Comparison of ENCODE assay signal across 10 cellular contexts in the genomic region with DNA sequence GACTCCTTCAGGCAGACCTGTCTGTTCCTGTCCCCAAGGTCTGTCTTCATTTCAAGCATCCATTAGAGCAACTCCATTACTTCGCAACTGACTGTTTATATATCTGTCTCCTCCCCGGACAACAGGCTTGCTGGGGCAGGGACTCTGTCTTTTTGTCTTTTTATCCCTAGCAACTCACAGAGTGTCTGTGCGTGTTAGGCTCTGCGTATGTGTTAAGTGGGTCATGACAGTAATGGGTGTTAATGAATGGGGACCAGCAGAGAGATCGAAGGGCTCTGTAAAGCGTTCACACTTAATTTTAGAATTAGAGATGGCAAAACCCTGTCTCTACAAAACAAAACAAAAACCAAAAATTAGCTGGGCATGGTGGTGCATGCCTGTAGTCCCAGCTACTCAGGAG. TPM values are rescaled to one million over a fixed set of nuclear protein-coding genes. Genes with fewer than 3 reads are reported as not detected.
A peak's percentile ranks its signal among the peaks of the same experiment; 100 is the strongest.
DNase-seq lines count a peak whose midpoint lies in the region; ATAC-seq and TF ChIP-seq lines count a peak whose summit lies in the region.
"Had no signal": no experiment of that assay in that cellular context is flagged by ENCODE, and none has a peak within 500 bp of the region (broad histone marks: within the 10 kb centered on the region; RNA-seq: fewer than 3 reads in every experiment).

No MANE protein-coding gene starts in this region.

- intact Hi-C loops in activated CD4-positive, alpha-beta T cell treated with anti-CD3 and anti-CD28 coated beads, Interleukin-2, amount 10 ng/mL, durations not matched to agents 24 days and 14 days (cut with micrococcal nuclease) = loop anchor here (5.0 kb wide), 1 partner anchor 70 kb away; no protein-coding TSS in a partner anchor
- intact Hi-C loops in Panc1 (cut with micrococcal nuclease; ENCODE audit: unreplicated experiment) = no loop called here

- no peaks in the 10 kb centered on the region for H3K27me3 Mint-ChIP-seq in activated CD4-positive, alpha-beta T cell treated with anti-CD3 and anti-CD28 coated beads, Interleukin-2, amount 10 ng/mL, durations not matched to agents 24 days and 14 days
- no peaks in the 10 kb centered on the region for H3K27me3 Mint-ChIP-seq in effector memory CD8-positive, alpha-beta T cell
- no peaks in the 10 kb centered on the region for H3K27me3 Mint-ChIP-seq in progenitor cell of endocrine pancreas

- POLR2A ChIA-PET in Panc1 (lab: Charles Lee) = no interaction called here

- ATAC-seq in Panc1 (0 out of 2 replicates have a peak, but pooled peaks have one; percentile 17), GM21360 (IDR thresholded peaks at IDR 0.05; ENCODE audit: unreplicated experiment) (no peak)
- peak; percentile 44 for ATAC-seq in effector memory CD8-positive, alpha-beta T cell (replicated peaks)

- in situ Hi-C loops in Panc1 (cut with HindIII; ENCODE audit: low pct_unique_long_range_greater_than_20kb, low sequenced_read_pairs) = no loop called here

- 0 out of 2 replicates have a peak, but pooled peaks cover 5% of the 10 kb centered on the region for H3K9me3 ChIP-seq in Panc1 (ENCODE audit: control insufficient read depth, insufficient read depth, low read depth, low read length)

- H3K4me3 Mint-ChIP-seq in activated CD4-positive, alpha-beta T cell treated with anti-CD3 and anti-CD28 coated beads, Interleukin-2, amount 10 ng/mL, durations not matched to agents 24 days and 14 days = peak overlapping the region; percentile 66
- H3K4me3 Mint-ChIP-seq in effector memory CD8-positive, alpha-beta T cell = peak overlapping the region; percentile 48 to 63
- H3K4me3 Mint-ChIP-seq in progenitor cell of endocrine pancreas (ENCODE audit: low read depth) = no peak overlapping the region

- H3K4me3 ChIP-seq in Panc1 (ENCODE audit: low read depth in 2 of 2, low read length in 2 of 2) = no peak overlapping the region
- H3K4me3 ChIP-seq: upper lobe of left lung had no signal

- CTCF ChIA-PET in Panc1 (lab: Charles Lee) = no interaction called here

- DNase-seq in activated CD4-positive, alpha-beta T cell treated with anti-CD3 and anti-CD28 coated beads, Interleukin-2, amount 10 ng/mL, durations not matched to agents 24 days and 14 days = no peak
- no peak for DNase-seq in activated CD4-positive, alpha-beta T cell treated with anti-CD3 and anti-CD28 coated beads, Interleukin-2, amount 50 U/mL, for 48 hours
- DNase-seq in Panc1 (ENCODE audit: low read depth, low spot score) = no peak
- no peak for DNase-seq in effector memory CD8-positive, alpha-beta T cell
- no peak for DNase-seq in progenitor cell of endocrine pancreas (ENCODE audit: low spot score, unreplicated experiment)
- no peak for DNase-seq in CD1c-positive myeloid dendritic cell (ENCODE audit: extremely low spot score)
- no peak for DNase-seq in putamen (ENCODE audit: low spot score)
- DNase-seq: NCI-H1105 treated with DMSO at 0.1 percent for 48 hours had no signal

- peak overlapping the region; percentile 87 for H3K27ac Mint-ChIP-seq in activated CD4-positive, alpha-beta T cell treated with anti-CD3 and anti-CD28 coated beads, Interleukin-2, amount 10 ng/mL, durations not matched to agents 24 days and 14 days
- H3K27ac Mint-ChIP-seq in effector memory CD8-positive, alpha-beta T cell = peak overlapping the region; percentile 91 to 93
- H3K27ac Mint-ChIP-seq in progenitor cell of endocrine pancreas = peak overlapping the region; percentile 21

- H3K27ac ChIP-seq in Panc1 (ENCODE audit: low read length) = no peak overlapping the region

- BruUV-seq in Panc1 (replicated peaks; lab: Mats Ljungman, UMichigan) = no TSS peak

- H3K36me3 Mint-ChIP-seq in activated CD4-positive, alpha-beta T cell treated with anti-CD3 and anti-CD28 coated beads, Interleukin-2, amount 10 ng/mL, durations not matched to agents 24 days and 14 days (ENCODE audit: low read depth) = peaks cover 75% of the 10 kb centered on the region
- peaks cover 54% of the 10 kb centered on the region for H3K36me3 Mint-ChIP-seq in effector memory CD8-positive, alpha-beta T cell (ENCODE audit: insufficient read depth)
- H3K36me3 Mint-ChIP-seq in progenitor cell of endocrine pancreas (ENCODE audit: insufficient read depth) = peaks cover 4% of the 10 kb centered on the region

- H3K36me3 ChIP-seq in Panc1 (ENCODE audit: control insufficient read depth, insufficient read depth, low read length) = no peaks in the 10 kb centered on the region
- H3K36me3 ChIP-seq: upper lobe of left lung had no signal

- TF ChIP-seq CTCF in Panc1 (IDR thresholded peaks at IDR 0.05) (no peak), progenitor cell of endocrine pancreas (IDR thresholded peaks at IDR 0.05; ENCODE audit: unreplicated experiment) (no peak)

- no peaks in the 10 kb centered on the region for H3K4me1 ChIP-seq in Panc1 (ENCODE audit: control insufficient read depth, insufficient read depth, low read length)
- H3K4me1 ChIP-seq: upper lobe of left lung had no signal

- peaks cover 9% of the 10 kb centered on the region for H3K9me3 Mint-ChIP-seq in activated CD4-positive, alpha-beta T cell treated with anti-CD3 and anti-CD28 coated beads, Interleukin-2, amount 10 ng/mL, durations not matched to agents 24 days and 14 days
- H3K9me3 Mint-ChIP-seq in effector memory CD8-positive, alpha-beta T cell = no peaks in the 10 kb centered on the region
- H3K9me3 Mint-ChIP-seq in progenitor cell of endocrine pancreas (ENCODE audit: low read depth) = no peaks in the 10 kb centered on the region

- H3K4me1 Mint-ChIP-seq in activated CD4-positive, alpha-beta T cell treated with anti-CD3 and anti-CD28 coated beads, Interleukin-2, amount 10 ng/mL, durations not matched to agents 24 days and 14 days = peaks cover 34% of the 10 kb centered on the region
- peaks cover 45 to 56% of the 10 kb centered on the region in 2 donors for H3K4me1 Mint-ChIP-seq in effector memory CD8-positive, alpha-beta T cell (ENCODE audit: low read depth in 2 of 2)
- peaks cover 17% of the 10 kb centered on the region for H3K4me1 Mint-ChIP-seq in progenitor cell of endocrine pancreas (ENCODE audit: low read depth)

- no peaks in the 10 kb centered on the region for H3K27me3 ChIP-seq in Panc1 (ENCODE audit: control insufficient read depth, insufficient read depth, low read length)
- H3K27me3 ChIP-seq: upper lobe of left lung had no signal

RNA-seq across cellular contexts. Expression of a gene that starts 16.2 kb away (rescaled TPM):
- total RNA-seq in activated CD4-positive, alpha-beta T cell treated with anti-CD3 and anti-CD28 coated beads, Interleukin-2, amount 10 ng/mL, durations not matched to agents 24 days and 14 days = 93.4 and 96.2 TPM in 2 replicates
- 0.82 TPM for total RNA-seq in Panc1 (2021; ENCODE audit: unreplicated experiment)
- polyA plus RNA-seq in Panc1 (2012; ENCODE audit: insufficient read length) = 0.39 TPM
- 11.0 and 15.8 TPM in 2 replicates for total RNA-seq in progenitor cell of endocrine pancreas

Comparison
In these comparisons a context has a peak if more than half of its experiments do, and no peak if none do; other contexts are left out.
1. H3K27ac Mint-ChIP-seq: peak in every context shown above with its lines; median percentile 92 in effector memory CD8-positive, alpha-beta T cell; 87 in activated CD4-positive, alpha-beta T cell treated with anti-CD3 and anti-CD28 coated beads, Interleukin-2, amount 10 ng/mL, durations not matched to agents 24 days and 14 days; 21 in progenitor cell of endocrine pancreas.